23 cellular contexts compared by ENCODE assay signal in genomic region chr10:112176543-112176942, GRCh38.
"Had no signal": no experiment of that assay in that cellular context is flagged by ENCODE, and none has a peak within 500 bp of the region (broad histone marks: within the 10 kb centered on the region; RNA-seq: fewer than 3 reads in every experiment).

No MANE protein-coding gene starts in this region.

- DNase-seq: central memory CD4-positive, alpha-beta T cell; cortex of kidney; dorsolateral prefrontal cortex; effector CD8-positive, alpha-beta T cell; foreskin melanocyte; head of caudate nucleus; immature natural killer cell; natural killer cell; nucleus accumbens; pancreas; sigmoid colon; stimulated activated CD4-positive, alpha-beta T cell treated with anti-CD3 and anti-CD28 coated beads, Interleukin-12 subunit alpha, Interleukin-12 subunit beta, amount 100 ng/mL, for 4 hours; stimulated activated CD4-positive, alpha-beta T cell treated with anti-CD3 and anti-CD28 coated beads, Interleukin-2, amount 100 ng/mL, for 48 hours; stimulated activated naive CD4-positive, alpha-beta T cell treated with Interleukin-2 at 50 U/mL for 16 hours; thyroid gland had no signal

- H3K27ac Mint-ChIP-seq: immature natural killer cell, mesothelial cell of epicardium, natural killer cell, neural progenitor cell, type B pancreatic cell had no signal

- H3K4me3 ChIP-seq: dorsolateral prefrontal cortex, neural progenitor cell, pancreas, prostate gland, sigmoid colon, skin epidermis, suprapubic skin, thyroid gland had no signal

- H3K4me1 Mint-ChIP-seq: mesothelial cell of epicardium, natural killer cell, neural progenitor cell had no signal

- H3K9me3 Mint-ChIP-seq: immature natural killer cell, mesothelial cell of epicardium, natural killer cell, neural progenitor cell, type B pancreatic cell had no signal

- H3K9me3 ChIP-seq: pancreas, prostate gland, sigmoid colon, suprapubic skin, thyroid gland had no signal

- FAIRE-seq: keratinocyte, pancreas, urothelium cell line had no signal

- H3K4me1 ChIP-seq: neural progenitor cell, pancreas, prostate gland, sigmoid colon, suprapubic skin, thyroid gland had no signal

- H3K27ac ChIP-seq: dorsolateral prefrontal cortex, neural progenitor cell, pancreas, prostate gland, sigmoid colon, skin epidermis, suprapubic skin had no signal

- H2AFZ ChIP-seq: neural progenitor cell had no signal

- H3K27me3 Mint-ChIP-seq: type B pancreatic cell had no signal

- H3K36me3 ChIP-seq: prostate gland had no signal

- ATAC-seq: natural killer cell, pancreas had no signal

- H3K27me3 ChIP-seq: dorsolateral prefrontal cortex, neural progenitor cell, pancreas, sigmoid colon, suprapubic skin, thyroid gland had no signal

- H3K4me2 ChIP-seq: neural progenitor cell had no signal

- H3K4me3 Mint-ChIP-seq: immature natural killer cell, mesothelial cell of epicardium, natural killer cell, neural progenitor cell, type B pancreatic cell had no signal
